Comparison of ENCODE assay signal across 8 cellular contexts in the genomic region with DNA sequence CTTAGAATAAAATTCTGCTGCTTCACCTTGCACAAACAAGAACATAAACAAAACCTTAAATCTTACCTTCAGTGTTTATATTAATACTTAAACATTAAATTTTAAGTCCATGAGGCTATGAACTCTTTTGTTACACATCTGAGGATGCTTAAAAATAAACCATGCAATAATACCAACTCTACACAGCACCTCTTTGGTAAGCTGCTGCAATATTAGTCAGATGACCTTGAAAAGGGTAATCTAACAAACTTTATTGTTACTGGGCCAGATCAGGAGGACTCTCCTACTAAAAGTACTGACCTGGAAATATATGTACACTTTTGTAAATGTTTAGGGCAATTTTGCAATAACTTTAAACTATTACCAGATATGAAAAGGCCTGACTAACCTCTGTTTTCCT. TPM values are rescaled to one million over a fixed set of nuclear protein-coding genes. Genes with fewer than 3 reads are reported as not detected.
DNase-seq lines count a peak whose midpoint lies in the region; ATAC-seq and TF ChIP-seq lines count a peak whose summit lies in the region.

No MANE protein-coding gene starts in this region.

- peaks cover 0 to 2% of the 10 kb centered on the region in 2 donors for H3K27me3 Mint-ChIP-seq in T-cell

- POLR2A ChIA-PET in T-cell (lab: Charles Lee) = interaction anchor here (0.6 to 1.6 kb wide), 3 partner anchors 64 to 86 kb away, joined by 3 to 7 read pairs (median 7); no protein-coding TSS in a partner anchor

- peaks cover 31 to 42% (median 39%) of the 10 kb centered on the region in 3 donors for H3K4me1 Mint-ChIP-seq in T-cell

- peak overlapping the region; percentile 99 to 100 (median 100) for H3K4me3 Mint-ChIP-seq in T-cell

- no peak for DNase-seq in GM12865 (ENCODE audit: low read depth)
- DNase-seq in T-cell = no peak
- DNase-seq in fibroblast of pulmonary artery (ENCODE audit: low read depth) = no peak
- no peak for DNase-seq in retinal pigment epithelial cell (ENCODE audit: low read depth)

- no peak for TF ChIP-seq CTCF in GM12865 (IDR thresholded peaks at IDR 0.05; ENCODE audit: insufficient read depth, low read depth, low read length, missing control alignments)
- no peak for TF ChIP-seq CTCF in fibroblast of pulmonary artery (IDR thresholded peaks at IDR 0.05; ENCODE audit: low read length, missing control alignments)
- no peak for TF ChIP-seq CTCF in retinal pigment epithelial cell (conservative IDR thresholded peaks at IDR 0.05; ENCODE audit: low read depth, low read length)

- no peaks in the 10 kb centered on the region for H3K9me3 Mint-ChIP-seq in T-cell

- H3K27ac Mint-ChIP-seq in T-cell = peak overlapping the region; percentile 98 to 100

- H3K4me3 ChIP-seq in GM12865 (ENCODE audit: low read depth, low read length) (peak overlapping the region; percentile 98), fibroblast of pulmonary artery (replicated peaks; ENCODE audit: low read depth, low read length) (peak overlapping the region; percentile 94), retinal pigment epithelial cell (ENCODE audit: low read length) (peak overlapping the region; percentile 94)

- peaks cover 34% of the 10 kb centered on the region for H3K36me3 Mint-ChIP-seq in T-cell

- CTCF ChIA-PET in T-cell (lab: Charles Lee) = no interaction called here

- ATAC-seq in T-cell (replicated peaks in 1 of 4) (no peak), GM21723 (IDR thresholded peaks at IDR 0.05; ENCODE audit: unreplicated experiment) (no peak), HG02870 (IDR thresholded peaks at IDR 0.05; ENCODE audit: unreplicated experiment) (no peak), GM19455 (IDR thresholded peaks at IDR 0.05; ENCODE audit: unreplicated experiment) (no peak), GM18868 (IDR thresholded peaks at IDR 0.05; ENCODE audit: unreplicated experiment) (no peak)

RNA-seq across cellular contexts. Expression of gene SIKE1, which starts 0.8 kb away (rescaled TPM):
- total RNA-seq in T-cell = 10 to 100 TPM; 46.4 to 51.2 (median 49.0) TPM

RNA-seq across cellular contexts. Expression of gene CSDE1, which starts 21.9 kb away (rescaled TPM):
- total RNA-seq in T-cell = 100 to 1,000 TPM; 384 to 623 (median 411) TPM
